Comparison of ENCODE assay signal across 18 cellular contexts in the genomic region with DNA sequence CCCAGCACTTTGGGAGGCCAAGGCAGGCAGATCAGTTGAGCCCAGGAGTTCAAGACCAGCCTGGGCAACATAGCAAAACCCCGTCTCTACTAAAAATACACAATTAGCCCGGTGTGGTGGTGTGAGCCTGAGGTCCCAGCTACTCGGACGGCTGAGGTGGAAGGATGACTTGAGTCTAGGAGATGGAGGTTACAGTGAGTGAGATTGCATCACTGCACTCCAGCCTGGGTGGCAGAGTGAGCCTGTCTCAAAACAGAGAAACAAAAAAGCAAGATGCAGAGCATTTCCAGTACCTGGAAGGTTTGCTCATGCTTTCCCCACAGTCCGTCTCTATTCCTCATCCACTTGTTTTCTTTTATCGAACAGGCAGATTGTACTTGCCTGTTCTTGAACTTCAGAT. TPM values are rescaled to one million over a fixed set of nuclear protein-coding genes. Genes with fewer than 3 reads are reported as not detected.
DNase-seq lines count a peak whose midpoint lies in the region; ATAC-seq and TF ChIP-seq lines count a peak whose summit lies in the region.
"Had no signal": no experiment of that assay in that cellular context is flagged by ENCODE, and none has a peak within 500 bp of the region (broad histone marks: within the 10 kb centered on the region; RNA-seq: fewer than 3 reads in every experiment).

No MANE protein-coding gene starts in this region.

- no peak for TF ChIP-seq POLR2A in IMR-90 (IDR thresholded peaks at IDR 0.05; ENCODE audit: low read depth, low read length)

- H3K27me3 Mint-ChIP-seq in endodermal cell (ENCODE audit: insufficient read depth), result peaks cover 38% of the 10 kb centered on the region
- peaks cover 22% of the 10 kb centered on the region for H3K27me3 Mint-ChIP-seq in activated T-helper 2 cell treated with anti-CD3 and anti-CD28 coated beads, Interferon-gamma antibody, Interleukin-2, Interleukin-4, amounts not matched to agents 10 μg/mL and 5 μg/mL and 100 μg/mL, durations not matched to agents 14 hours and 24 hours and 36 hours (ENCODE audit: low read depth)

- no peak overlapping the region for H2BK120ac ChIP-seq in IMR-90 (ENCODE audit: low read depth, low read length)

- H2BK20ac ChIP-seq in IMR-90 (ENCODE audit: low read depth, low read length), result no peak overlapping the region

- H2AFZ ChIP-seq in IMR-90 (replicated peaks; ENCODE audit: low read length, poor library complexity), result no peak overlapping the region

- H3K4me1 ChIP-seq in HEK293 (ENCODE audit: control insufficient read depth, insufficient read depth, low read length) (no peaks in the 10 kb centered on the region), IMR-90 (ENCODE audit: control insufficient read depth, insufficient read depth, low read length) (peaks cover under 1% of the 10 kb centered on the region; the same call in 1 of the 2 replicates), endodermal cell (ENCODE audit: control insufficient read depth, insufficient read depth, low read length) (no peaks in the 10 kb centered on the region)
- H3K4me1 ChIP-seq: HAP-1 had no signal

- no peak overlapping the region for H3K27ac ChIP-seq in HEK293 (ENCODE audit: extremely low read depth, low read depth, low read length)
- H3K27ac ChIP-seq in IMR-90 (ENCODE audit: insufficient read depth, low read length), result no peak overlapping the region
- no peak overlapping the region for H3K27ac ChIP-seq in endodermal cell (ENCODE audit: low read depth, low read length)

- H3K23ac ChIP-seq in IMR-90 (ENCODE audit: low read depth, low read length), result no peak overlapping the region

- H3K9me3 ChIP-seq in HEK293 (ENCODE audit: control insufficient read depth, insufficient read depth, low read depth, low read length) (no peaks in the 10 kb centered on the region), IMR-90 (ENCODE audit: control insufficient read depth, insufficient read depth, low read length) (0 out of 2 replicates have a peak, but pooled peaks cover 2% of the 10 kb centered on the region), endodermal cell (ENCODE audit: control insufficient read depth, low read length) (no peaks in the 10 kb centered on the region)
- H3K9me3 ChIP-seq: HAP-1 had no signal

- no peak overlapping the region for H3K14ac ChIP-seq in IMR-90 (replicated peaks; ENCODE audit: low read depth, low read length)

- peaks cover 3% of the 10 kb centered on the region; the same call in 1 of the 2 replicates for H3K9me1 ChIP-seq in IMR-90 (ENCODE audit: insufficient read depth, low read length)

- TF ChIP-seq RAD21 in IMR-90 (IDR thresholded peaks at IDR 0.05; ENCODE audit: low read length), result no peak

- H3K36me3 ChIP-seq in HEK293 (ENCODE audit: control insufficient read depth in 2 of 2, insufficient read depth in 1 of 2, low read length in 2 of 2) (no peaks in the 10 kb centered on the region), IMR-90 (ENCODE audit: control insufficient read depth, insufficient read depth, low read length) (no peaks in the 10 kb centered on the region), endodermal cell (ENCODE audit: control insufficient read depth, insufficient read depth, low read length) (no peaks in the 10 kb centered on the region)
- H3K36me3 ChIP-seq: HAP-1 had no signal

- dilution Hi-C loops in IMR-90 (cut with HindIII; ENCODE audit: low sequenced_read_pairs, unreplicated experiment), result no loop called here

- H3K36me3 Mint-ChIP-seq in endodermal cell (ENCODE audit: low read depth), result no peaks in the 10 kb centered on the region
- H3K36me3 Mint-ChIP-seq in activated T-helper 2 cell treated with anti-CD3 and anti-CD28 coated beads, Interferon-gamma antibody, Interleukin-2, Interleukin-4, amounts not matched to agents 10 μg/mL and 5 μg/mL and 100 μg/mL, durations not matched to agents 14 hours and 24 hours and 36 hours (ENCODE audit: low read depth), result peaks cover 3% of the 10 kb centered on the region
- H3K36me3 Mint-ChIP-seq: CD4-positive, alpha-beta memory T cell had no signal

- H4K8ac ChIP-seq in IMR-90 (ENCODE audit: low read depth in 2 of 2, low read length in 2 of 2), result no peak overlapping the region

- no peak overlapping the region for H3K4me3 Mint-ChIP-seq in endodermal cell
- H3K4me3 Mint-ChIP-seq in activated T-helper 2 cell treated with anti-CD3 and anti-CD28 coated beads, Interferon-gamma antibody, Interleukin-2, Interleukin-4, amounts not matched to agents 10 μg/mL and 5 μg/mL and 100 μg/mL, durations not matched to agents 14 hours and 24 hours and 36 hours (ENCODE audit: low read depth), result no peak overlapping the region
- H3K4me3 Mint-ChIP-seq: CD4-positive, alpha-beta memory T cell had no signal

- peaks cover 20% of the 10 kb centered on the region for H3K27me3 ChIP-seq in IMR-90 (ENCODE audit: control insufficient read depth, insufficient read depth, low read length)
- no peaks in the 10 kb centered on the region for H3K27me3 ChIP-seq in endodermal cell (ENCODE audit: control insufficient read depth, insufficient read depth, low read length, poor library complexity, severe bottlenecking)

- H3K4me1 Mint-ChIP-seq in endodermal cell, result peaks cover 4% of the 10 kb centered on the region
- H3K4me1 Mint-ChIP-seq in activated T-helper 2 cell treated with anti-CD3 and anti-CD28 coated beads, Interferon-gamma antibody, Interleukin-2, Interleukin-4, amounts not matched to agents 10 μg/mL and 5 μg/mL and 100 μg/mL, durations not matched to agents 14 hours and 24 hours and 36 hours (ENCODE audit: low read depth), result peaks cover 27% of the 10 kb centered on the region

- peaks cover 7 to 10% of the 10 kb centered on the region in 2 experiments; a peak in 3 of 4 replicates for H3K79me1 ChIP-seq in IMR-90 (ENCODE audit: low read depth in 1 of 2, low read length in 2 of 2)

- H4K91ac ChIP-seq in IMR-90 (ENCODE audit: insufficient read depth, low read depth, low read length), result no peak overlapping the region

- in situ Hi-C loops in IMR-90 (cut with MboI; ENCODE audit: low sequenced_read_pairs), result no loop called here

- H3K27ac Mint-ChIP-seq in endodermal cell, result no peak overlapping the region
- H3K27ac Mint-ChIP-seq in activated T-helper 2 cell treated with anti-CD3 and anti-CD28 coated beads, Interferon-gamma antibody, Interleukin-2, Interleukin-4, amounts not matched to agents 10 μg/mL and 5 μg/mL and 100 μg/mL, durations not matched to agents 14 hours and 24 hours and 36 hours, result no peak overlapping the region
- H3K27ac Mint-ChIP-seq: CD4-positive, alpha-beta memory T cell had no signal

- no peak overlapping the region for H3K18ac ChIP-seq in IMR-90 (ENCODE audit: low read depth, low read length)

- no peak overlapping the region for H2AK5ac ChIP-seq in IMR-90 (ENCODE audit: low read depth, low read length)

- H3K4me3 ChIP-seq in HEK293 (ENCODE audit: low read depth, low read length), result no peak overlapping the region
- no peak overlapping the region for H3K4me3 ChIP-seq in IMR-90 (ENCODE audit: insufficient read depth, low read depth, low read length)
- no peak overlapping the region for H3K4me3 ChIP-seq in endodermal cell (ENCODE audit: low read length)
- H3K4me3 ChIP-seq: HAP-1 had no signal

- no CpG with 5 or more reads among the region's 6 CpGs for whole genome bisulfite sequencing in IMR-90 (ENCODE audit: extremely low coverage in 2 of 2, insufficient read length in 1 of 2), 2 experiments
- 91 to 98% methylated on average over 5 to 6 of the region's 6 CpGs for WGBS in endodermal cell (ENCODE audit: insufficient coverage in 1 of 2, insufficient read length in 1 of 2), 2 experiments

- intact Hi-C loops in IMR-90 (cut with micrococcal nuclease), result no loop called here
- intact Hi-C loops in activated T-helper 2 cell treated with anti-CD3 and anti-CD28 coated beads, Interferon-gamma antibody, Interleukin-2, Interleukin-4, amounts not matched to agents 10 μg/mL and 5 μg/mL and 100 μg/mL, durations not matched to agents 14 hours and 24 hours and 36 hours (cut with micrococcal nuclease), result no loop called here

- H4K5ac ChIP-seq in IMR-90 (ENCODE audit: low read depth, low read length), result no peak overlapping the region

- no peak for ATAC-seq in IMR-90 (ENCODE audit: low read depth)

- H2BK5ac ChIP-seq in IMR-90 (ENCODE audit: low read depth, low read length, poor library complexity, severe bottlenecking), result no peak overlapping the region

- H2BK15ac ChIP-seq in IMR-90 (ENCODE audit: low read depth, low read length), result no peak overlapping the region

- POLR2A ChIA-PET in HEK293 (lab: Yijun Ruan, JAX), result interaction anchor here (0.5 kb wide), 1 partner anchor 689 kb away, joined by 6 read pairs; no protein-coding TSS in a partner anchor
- POLR2A ChIA-PET in IMR-90 (lab: Charles Lee; ENCODE audit: unreplicated experiment), result no interaction called here

- no peak overlapping the region for H3K56ac ChIP-seq in IMR-90 (ENCODE audit: extremely low read depth, insufficient read depth, low read length)

- no TSS peak for BruUV-seq in IMR-90 (replicated peaks; lab: Mats Ljungman, UMichigan)

- no peak overlapping the region for H2AK9ac ChIP-seq in IMR-90 (replicated peaks; ENCODE audit: low read depth, low read length, poor library complexity)

- no peaks in the 10 kb centered on the region for H3K9me3 Mint-ChIP-seq in endodermal cell
- no peaks in the 10 kb centered on the region for H3K9me3 Mint-ChIP-seq in activated T-helper 2 cell treated with anti-CD3 and anti-CD28 coated beads, Interferon-gamma antibody, Interleukin-2, Interleukin-4, amounts not matched to agents 10 μg/mL and 5 μg/mL and 100 μg/mL, durations not matched to agents 14 hours and 24 hours and 36 hours
- H3K9me3 Mint-ChIP-seq: CD4-positive, alpha-beta memory T cell had no signal

- DNase-seq in IMR-90 (no peak), endodermal cell (peak; percentile 14), NCI-H2196 (lab: John Stamatoyannopoulos, UW; ENCODE audit: unreplicated experiment) (no peak), NCI-H2227 (lab: John Stamatoyannopoulos, UW; ENCODE audit: unreplicated experiment) (no peak)
- no peak for DNase-seq in activated T-helper 2 cell treated with anti-CD3 and anti-CD28 coated beads, Interferon-gamma antibody, Interleukin-2, Interleukin-4, amounts not matched to agents 10 μg/mL and 5 μg/mL and 100 μg/mL, durations not matched to agents 14 hours and 24 hours and 36 hours (ENCODE audit: low spot score)
- DNase-seq: C1 segment of cervical spinal cord; Calu3; CD4-positive, alpha-beta memory T cell; COR-L47; DMS53; DMS79 treated with DMSO at 0.1 percent for 48 hours; GF-D8; GOT3 had no signal

- TF ChIP-seq CTCF in HEK293 (tag by site-specific recombination; IDR thresholded peaks at IDR 0.05) (no peak), IMR-90 (conservative IDR thresholded peaks at IDR 0.05; ENCODE audit: low read depth, low read length) (no peak), endodermal cell (conservative IDR thresholded peaks at IDR 0.05) (no peak)

- CTCF ChIA-PET in HEK293 (lab: Yijun Ruan, JAX) (no interaction called here), IMR-90 (lab: Yijun Ruan, JAX) (no interaction called here)

- H4K20me1 ChIP-seq in IMR-90 (ENCODE audit: insufficient read depth, low read length), result no peaks in the 10 kb centered on the region

- no peak overlapping the region for H3K4me2 ChIP-seq in IMR-90 (ENCODE audit: low read depth, low read length)

- H3K4ac ChIP-seq in IMR-90 (ENCODE audit: low read depth, low read length), result no peak overlapping the region

- H3K9ac ChIP-seq in IMR-90 (ENCODE audit: low read depth, low read length) (no peak overlapping the region), endodermal cell (ENCODE audit: extremely low read depth, low read length, poor library complexity, severe bottlenecking) (no peak overlapping the region)

RNA-seq across cellular contexts. Expression of a gene that starts 3.8 kb away (rescaled TPM):
- total RNA-seq in IMR-90 (2012; rRNA removed), result 19.4 and 21.4 TPM in 2 replicates
- 37.7 and 42.0 TPM in 2 replicates for polyA plus RNA-seq in IMR-90 (2012; rRNA removed)
- 30.5 and 45.0 TPM in 2 replicates for polyA plus RNA-seq in IMR-90 (2012; cell fraction: cytosol; rRNA removed)
- 22.6 and 46.8 TPM in 2 replicates for polyA plus RNA-seq in IMR-90 (2012; cell fraction: nucleus; rRNA removed; ENCODE audit: low replicate concordance)
- 10 to 100 TPM; 57.5 to 68.3 TPM for total RNA-seq in endodermal cell
- polyA plus RNA-seq in endodermal cell (2013, experiment 1 of 2), result 28.6 TPM
- polyA plus RNA-seq in endodermal cell (2013, experiment 2 of 2), result 31.1 TPM
- 29.0 and 32.3 TPM in 2 replicates for total RNA-seq in activated T-helper 2 cell treated with anti-CD3 and anti-CD28 coated beads, Interferon-gamma antibody, Interleukin-2, Interleukin-4, amounts not matched to agents 10 μg/mL and 5 μg/mL and 100 μg/mL, durations not matched to agents 14 hours and 24 hours and 36 hours

RNA-seq across cellular contexts. Expression of a gene that starts 35.5 kb away (rescaled TPM):
- total RNA-seq in IMR-90 (2012; rRNA removed), result not detected in 2 replicates
- polyA plus RNA-seq in IMR-90 (2012; rRNA removed), result not detected in 2 replicates
- polyA plus RNA-seq in IMR-90 (2012; cell fraction: cytosol; rRNA removed), result not detected in 2 replicates
- not detected in 2 replicates for polyA plus RNA-seq in IMR-90 (2012; cell fraction: nucleus; rRNA removed; ENCODE audit: low replicate concordance)
- total RNA-seq in endodermal cell, result 10 to 100 TPM; 37.3 to 45.8 TPM
- 76.1 TPM for polyA plus RNA-seq in endodermal cell (2013, experiment 1 of 2)
- polyA plus RNA-seq in endodermal cell (2013, experiment 2 of 2), result 68.4 TPM
- total RNA-seq in activated T-helper 2 cell treated with anti-CD3 and anti-CD28 coated beads, Interferon-gamma antibody, Interleukin-2, Interleukin-4, amounts not matched to agents 10 μg/mL and 5 μg/mL and 100 μg/mL, durations not matched to agents 14 hours and 24 hours and 36 hours, result not detected in 2 replicates
- total RNA-seq: A172; Calu3; CD4-positive, alpha-beta memory T cell; Daoy had no signal
- polyA plus RNA-seq: BJ; CD4-positive, alpha-beta memory T cell had no signal

Comparison
In these comparisons a context has a peak if more than half of its experiments do, and no peak if none do; other contexts are left out.
1. RNA of a gene that starts 35.5 kb away (total RNA-seq): 37.3 to 45.8 TPM in endodermal cell; not detected in IMR-90 and not detected in activated T-helper 2 cell treated with anti-CD3 and anti-CD28 coated beads, Interferon-gamma antibody, Interleukin-2, Interleukin-4, amounts not matched to agents 10 μg/mL and 5 μg/mL and 100 μg/mL, durations not matched to agents 14 hours and 24 hours and 36 hours; every median in the first group is over 10 times any median in the second.